In genomic region chr2:226813148-226813701, GRCh38 we compare ENCODE assay signal across 11 cellular contexts. TPM values are rescaled to one million over a fixed set of nuclear protein-coding genes. Genes with fewer than 3 reads are reported as not detected.
A peak's percentile ranks its signal among the peaks of the same experiment; 100 is the strongest.
DNase-seq lines count a peak whose midpoint lies in the region; ATAC-seq, FAIRE-seq and TF ChIP-seq lines count a peak whose summit lies in the region.
"Had no signal": no experiment of that assay in that cellular context is flagged by ENCODE, and none has a peak within 500 bp of the region (broad histone marks: within the 10 kb centered on the region; RNA-seq: fewer than 3 reads in every experiment).

No MANE protein-coding gene starts in this region.

- peak; percentile 56 for TF ChIP-seq RAD21 in Ishikawa (IDR thresholded peaks at IDR 0.05; ENCODE audit: low read depth)
- TF ChIP-seq RAD21 in H1 (IDR thresholded peaks at IDR 0.05 in 1 of 2, conservative IDR thresholded peaks at IDR 0.05 in 1 of 2; ENCODE audit: low read depth in 2 of 2, low read length in 2 of 2), result peak; percentile 87

- no peak overlapping the region for H4K5ac ChIP-seq in H1 (ENCODE audit: insufficient read length, low read depth, low read length)

- no peak overlapping the region for H3K56ac ChIP-seq in H1 (replicated peaks; ENCODE audit: insufficient read length, low read depth, low read length)

- H2BK12ac ChIP-seq in H1 (ENCODE audit: low read depth, low read length), result no peak overlapping the region

- no peak overlapping the region for H2BK15ac ChIP-seq in H1 (ENCODE audit: low read length)

- H3K4me3 ChIP-seq in H1 (ENCODE audit: extremely low read depth in 1 of 4, insufficient read depth in 2 of 4, low read depth in 3 of 4, low read length in 4 of 4), result no peak overlapping the region
- H3K4me3 ChIP-seq in heart right ventricle, result no peak overlapping the region
- H3K4me3 ChIP-seq: right lobe of liver, SJSA1 had no signal

- no peaks in the 10 kb centered on the region for H3K23me2 ChIP-seq in H1 (ENCODE audit: low read depth, low read length)

- POLR2A ChIA-PET in GM10248 (lab: Yijun Ruan, JAX) (no interaction called here), H1 (lab: Charles Lee; ENCODE audit: partially characterized antibody) (no interaction called here)

- H3K9me3 ChIP-seq in H1 (ENCODE audit: insufficient read depth in 2 of 2, low read depth in 1 of 2, low read length in 1 of 2) (no peaks in the 10 kb centered on the region), heart right ventricle (no peaks in the 10 kb centered on the region)
- H3K9me3 ChIP-seq: right lobe of liver, SJSA1 had no signal

- CTCF ChIA-PET in GM10248 (lab: Yijun Ruan, JAX) (interaction anchor here (1.3 to 2.1 kb wide), 3 partner anchors 11 to 924 kb away, joined by 4 to 5 read pairs (median 4); no protein-coding TSS in a partner anchor), H1 (lab: Charles Lee; ENCODE audit: partially characterized antibody) (interaction anchor here (0.8 to 5.2 kb wide), 4 partner anchors 11 to 251 kb away, joined by 3 to 33 read pairs (median 11); no protein-coding TSS in a partner anchor)

- H3K36me3 ChIP-seq in H1 (ENCODE audit: control insufficient read depth in 2 of 4, insufficient read depth in 4 of 4, low read length in 3 of 4), result no peaks in the 10 kb centered on the region
- H3K36me3 ChIP-seq in heart right ventricle, result no peaks in the 10 kb centered on the region
- H3K36me3 ChIP-seq: right lobe of liver, SJSA1 had no signal

- H3K18ac ChIP-seq in H1 (ENCODE audit: extremely low read depth, low read length), result no peak overlapping the region

- no peak overlapping the region for H3K4ac ChIP-seq in H1 (replicated peaks; ENCODE audit: insufficient read length, low read depth, low read length)

- DNase-seq in GM10248 (ENCODE audit: extremely low spot score) (no peak), H1 (ENCODE audit: low read depth in 1 of 2, low spot score in 2 of 2) (no peak), heart right ventricle (no peak)
- DNase-seq in activated CD8-positive, alpha-beta memory T cell treated with anti-CD3 and anti-CD28 coated beads, Interleukin-2, amount 50 U/mL, for 4 hours, result no peak
- DNase-seq: activated gamma-delta T cell treated with Interleukin-2 at 50 U/mL for 16 hours, right lobe of liver had no signal

- H3K4me2 ChIP-seq in H1 (ENCODE audit: insufficient read depth in 1 of 2, low read depth in 2 of 2, low read length in 2 of 2), result no peak overlapping the region

- no peak overlapping the region for H2BK20ac ChIP-seq in H1 (ENCODE audit: low read length)

- H3K79me2 ChIP-seq in H1 (ENCODE audit: control insufficient read depth in 1 of 2, insufficient read depth in 2 of 2, low read length in 2 of 2), result no peaks in the 10 kb centered on the region

- no peak overlapping the region for H3K23ac ChIP-seq in H1 (ENCODE audit: insufficient read length)

- no peaks in the 10 kb centered on the region for H3K79me1 ChIP-seq in H1 (ENCODE audit: low read depth, low read length)

- TF ChIP-seq CTCF in 22Rv1 (IDR thresholded peaks at IDR 0.05) (peak; percentile 49), GM10248 (IDR thresholded peaks at IDR 0.05; ENCODE audit: control extremely low read depth, extremely low read depth, low read depth, missing control alignments) (peak; percentile 53), H1 (IDR thresholded peaks at IDR 0.05; ENCODE audit: control extremely low read depth in 1 of 3, insufficient read depth in 1 of 3, low read depth in 1 of 3, low read length in 3 of 3) (peak in 2 of 3 experiments; percentile 59 to 84; a peak in 3 of 4 replicates), heart right ventricle (IDR thresholded peaks at IDR 0.05) (peak in 2 of 9 donors; percentile 22 to 26)

- peaks cover 0 to 3% (median 0%) of the 10 kb centered on the region in 4 experiments; a peak in 1 of 7 replicates for H3K4me1 ChIP-seq in H1 (replicated peaks in 1 of 4; ENCODE audit: control insufficient read depth in 3 of 4, insufficient read depth in 4 of 4, low read length in 3 of 4)
- no peaks in the 10 kb centered on the region for H3K4me1 ChIP-seq in heart right ventricle
- H3K4me1 ChIP-seq: right lobe of liver, SJSA1 had no signal

- H3K9ac ChIP-seq in H1 (replicated peaks in 1 of 4; ENCODE audit: extremely low read depth in 1 of 4, low read depth in 3 of 4, low read length in 3 of 4), result no peak overlapping the region

- no peak overlapping the region for H2BK5ac ChIP-seq in H1 (ENCODE audit: low read depth, low read length)

- H4K8ac ChIP-seq in H1 (ENCODE audit: extremely low read depth, insufficient read depth, low read length), result no peak overlapping the region

- no peak for FAIRE-seq in H1 (lab: Jason Lieb, UNC)

- H4K20me1 ChIP-seq in H1 (replicated peaks in 1 of 2; ENCODE audit: control insufficient read depth in 1 of 2, insufficient read depth in 2 of 2, low read length in 2 of 2), result no peaks in the 10 kb centered on the region

- H3K27me3 ChIP-seq in H1 (replicated peaks in 1 of 4; ENCODE audit: control insufficient read depth in 3 of 4, extremely low read depth in 1 of 4, insufficient read depth in 3 of 4, low read length in 3 of 4) (no peaks in the 10 kb centered on the region), heart right ventricle (peaks cover 0 to 4% (median 0%) of the 10 kb centered on the region in 7 donors)
- H3K27me3 ChIP-seq: right lobe of liver, SJSA1 had no signal

- no peak overlapping the region for H2AK5ac ChIP-seq in H1 (ENCODE audit: low read depth, low read length)

- H4K91ac ChIP-seq in H1 (replicated peaks; ENCODE audit: insufficient read length, low read length), result no peak overlapping the region

- no peak for ATAC-seq in HG02970 (IDR thresholded peaks at IDR 0.05; ENCODE audit: low FRiP score, unreplicated experiment)
- no peak for ATAC-seq in HG03439 (IDR thresholded peaks at IDR 0.05; ENCODE audit: unreplicated experiment)
- no peak for ATAC-seq in heart right ventricle

- WGBS in H1 (ENCODE audit: extremely low coverage in 1 of 2, insufficient coverage in 1 of 2, insufficient read length in 1 of 2, insufficient replicate concordance in 2 of 2, low coverage in 1 of 2, low lambda C conversion rate in 2 of 2, missing lambda C conversion rate in 1 of 2), 2 experiments, result 96% methylated on average over 1 of the region's 1 CpG; no CpG with 5 or more reads in 1 of the 2 experiments
- 89 to 93% methylated on average over 1 of the region's 1 CpG for WGBS in heart right ventricle, 2 donors

- no peak overlapping the region for H2BK120ac ChIP-seq in H1 (replicated peaks; ENCODE audit: low read depth, low read length)

- TF ChIP-seq EP300 in Ishikawa (IDR thresholded peaks at IDR 0.05; ENCODE audit: borderline replicate concordance) (no peak), H1 (IDR thresholded peaks at IDR 0.05; ENCODE audit: borderline replicate concordance in 1 of 2, low read depth in 2 of 2, low read length in 2 of 2) (no peak)

- intact Hi-C loops in heart right ventricle (cut with DNase I), result loop anchor here in 2 of 10 donors (10.0 kb wide), 1 partner anchor 172 kb away; no protein-coding TSS in a partner anchor

- no peak overlapping the region for H2AFZ ChIP-seq in H1 (ENCODE audit: low read length)

- H3K14ac ChIP-seq in H1 (ENCODE audit: insufficient read length), result no peak overlapping the region

- H3K27ac ChIP-seq in 22Rv1 (no peak overlapping the region), H1 (ENCODE audit: low read depth, low read length) (no peak overlapping the region), heart right ventricle (no peak overlapping the region)
- H3K27ac ChIP-seq: right lobe of liver, SJSA1 had no signal

- TF ChIP-seq POLR2A in H1 (IDR thresholded peaks at IDR 0.05; ENCODE audit: control extremely low read depth in 1 of 2, low read depth in 2 of 2, low read length in 2 of 2), result no peak

TF ChIP-seq in Ishikawa, 13 proteins besides CTCF, POLR2A, EP300 and RAD21:
- TF ChIP-seq YY1 (IDR thresholded peaks at IDR 0.05; ENCODE audit: low read depth) (no peak), NFIC (IDR thresholded peaks at IDR 0.05) (no peak), FOXM1 (IDR thresholded peaks at IDR 0.05; ENCODE audit: borderline replicate concordance, low read depth) (no peak), CEBPB (IDR thresholded peaks at IDR 0.05) (no peak), TCF12 (IDR thresholded peaks at IDR 0.05; ENCODE audit: low read depth) (no peak)
TF ChIP-seq in Ishikawa: peak in this region for 0.

TF ChIP-seq in H1, 55 proteins besides CTCF, POLR2A, EP300 and RAD21:
- TF ChIP-seq NANOG (IDR thresholded peaks at IDR 0.05; ENCODE audit: insufficient read depth, low read depth, low read length, poor library complexity, severe bottlenecking) (peak; percentile 83), YY1 (IDR thresholded peaks at IDR 0.05; ENCODE audit: low read depth, low read length) (no peak), POU5F1 (IDR thresholded peaks at IDR 0.05; ENCODE audit: low read depth, low read length) (peak; percentile 86; the same call in 1 of the 2 replicates)

RNA-seq across cellular contexts. Expression of gene IRS1, which starts 13.6 kb away (rescaled TPM):
- total RNA-seq in H1 (2021; fragmentation: NEBNext Ultra II Directional; extraction: Animal tissue kit (Norgen Biotek cat#: 25700)), result 24.9 and 26.9 TPM in 2 replicates
- polyA plus RNA-seq in H1 (2011; rRNA removed), result 9.1 and 12.0 TPM in 2 replicates
- polyA plus RNA-seq in H1 (2011; cell fraction: cytosol; rRNA removed), result 8.5 TPM
- 11.8 TPM for polyA plus RNA-seq in H1 (2011; cell fraction: nucleus; rRNA removed)
- 8.8 to 10.8 TPM (median 9.7 TPM) in 4 replicates for polyA plus RNA-seq in H1 (2012, experiment 1 of 2)
- polyA plus RNA-seq in H1 (2012, experiment 2 of 2), result 3.6 TPM
- polyA plus RNA-seq in H1 (2013, experiment 1 of 2), result 7.5 TPM
- 7.9 TPM for polyA plus RNA-seq in H1 (2013, experiment 2 of 2)
- polyA minus RNA-seq in H1 (2011; rRNA and poly(A)+ RNA removed), result 11.3 and 13.1 TPM in 2 replicates
- polyA minus RNA-seq in H1 (2011; cell fraction: cytosol; rRNA and poly(A)+ RNA removed), result 14.8 TPM
- polyA minus RNA-seq in H1 (2011; cell fraction: nucleus; rRNA and poly(A)+ RNA removed), result 29.4 TPM
- total RNA-seq in heart right ventricle, result 10 to 100 TPM; 12.7 to 20.2 (median 15.1) TPM
- polyA plus RNA-seq in heart right ventricle, result 1 to 10 TPM; 2.2 to 5.6 TPM

RNA-seq across cellular contexts. Expression of gene RHBDD1, which starts 22.6 kb away (rescaled TPM):
- total RNA-seq in H1 (2021; fragmentation: NEBNext Ultra II Directional; extraction: Animal tissue kit (Norgen Biotek cat#: 25700)), result 20.3 and 23.1 TPM in 2 replicates
- polyA plus RNA-seq in H1 (2011; rRNA removed) (9.4 and 10.5 TPM in 2 replicates), heart right ventricle (1 to 10 TPM; 4.5 to 7.0 TPM)
- polyA plus RNA-seq in H1 (2011; cell fraction: cytosol; rRNA removed), result 9.8 TPM
- 12.9 TPM for polyA plus RNA-seq in H1 (2011; cell fraction: nucleus; rRNA removed)
- 10.3 to 14.6 TPM (median 12.9 TPM) in 4 replicates for polyA plus RNA-seq in H1 (2012, experiment 1 of 2)
- 1.2 TPM for polyA plus RNA-seq in H1 (2012, experiment 2 of 2)
- 16.4 TPM for polyA plus RNA-seq in H1 (2013, experiment 1 of 2)
- 18.1 TPM for polyA plus RNA-seq in H1 (2013, experiment 2 of 2)
- polyA minus RNA-seq in H1 (2011; rRNA and poly(A)+ RNA removed), result 72.8 and 74.6 TPM in 2 replicates
- polyA minus RNA-seq in H1 (2011; cell fraction: cytosol; rRNA and poly(A)+ RNA removed), result 14.8 TPM
- polyA minus RNA-seq in H1 (2011; cell fraction: nucleus; rRNA and poly(A)+ RNA removed), result 66.7 TPM
- 10 to 100 TPM; 28.3 to 57.1 (median 39.1) TPM for total RNA-seq in heart right ventricle
